14 cellular contexts compared by ENCODE assay signal in the genomic region with DNA sequence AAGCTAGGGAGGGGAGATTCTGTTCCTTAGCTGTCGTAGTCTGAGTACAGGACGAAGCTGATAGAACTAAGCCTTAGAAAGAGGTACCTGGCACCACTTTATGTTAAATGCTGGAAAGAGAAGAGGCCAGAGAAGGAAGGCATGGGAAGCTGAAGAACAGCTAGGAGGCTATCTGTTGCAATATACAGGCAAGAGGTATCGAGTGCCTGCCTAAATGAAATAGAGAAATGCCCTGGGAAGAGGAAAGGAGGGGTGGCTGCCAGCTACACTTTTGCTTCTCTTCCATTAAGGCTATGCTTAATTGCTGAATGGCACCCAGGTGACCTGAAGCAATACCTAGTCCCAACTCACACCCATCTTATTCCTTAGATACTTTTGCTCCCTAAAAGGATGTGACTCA.
DNase-seq lines count a peak whose midpoint lies in the region; ATAC-seq and TF ChIP-seq lines count a peak whose summit lies in the region.
"Had no signal": no experiment of that assay in that cellular context is flagged by ENCODE, and none has a peak within 500 bp of the region (broad histone marks: within the 10 kb centered on the region; RNA-seq: fewer than 3 reads in every experiment).

No MANE protein-coding gene starts in this region.

- no peaks in the 10 kb centered on the region for H3F3A ChIP-seq in GM23248 (ENCODE audit: insufficient read depth)
- H3F3A ChIP-seq in PC-3 (ENCODE audit: low read length, unreplicated experiment) = no peaks in the 10 kb centered on the region
- no peaks in the 10 kb centered on the region; the same call in 1 of the 2 replicates for H3F3A ChIP-seq in PC-9 (ENCODE audit: insufficient read depth, low read depth)

- H3K4me1 ChIP-seq in GM23248 (ENCODE audit: insufficient read depth) (peaks cover 9% of the 10 kb centered on the region; the same call in 1 of the 2 replicates), PC-3 (ENCODE audit: insufficient read depth, low read length) (peaks cover 4% of the 10 kb centered on the region; the same call in 1 of the 2 replicates), PC-9 (replicated peaks; ENCODE audit: insufficient read depth) (0 out of 2 replicates have a peak, but pooled peaks cover 14% of the 10 kb centered on the region)
- H3K4me1 ChIP-seq: BLaER1, HAP-1 had no signal

- DNase-seq in GM23248 = peak; percentile 21
- no peak for DNase-seq in PC-3
- peak; percentile 28 for DNase-seq in epithelial cell of esophagus (ENCODE audit: low read depth)
- no peak for DNase-seq in activated CD4-positive, alpha-beta T cell treated with anti-CD3 and anti-CD28 coated beads for 1 hour
- no peak for DNase-seq in CD1c-positive myeloid dendritic cell (ENCODE audit: extremely low spot score)
- DNase-seq in PC-9 = no peak
- DNase-seq: CD4-positive, alpha-beta T cell; CD8-positive, alpha-beta memory T cell; DND-41; HFFc6 had no signal

- no TSS peak for BruUV-seq in PC-3 (replicated peaks; lab: Mats Ljungman, UMichigan)
- no TSS peak for BruUV-seq in PC-9 (replicated peaks; lab: Mats Ljungman, UMichigan)

- H3K9me3 ChIP-seq in GM23248 (ENCODE audit: low read depth) = no peaks in the 10 kb centered on the region
- H3K9me3 ChIP-seq in PC-3 (ENCODE audit: low read length) = no peaks in the 10 kb centered on the region
- no peaks in the 10 kb centered on the region for H3K9me3 ChIP-seq in PC-9 (ENCODE audit: insufficient read depth, low read depth)
- H3K9me3 ChIP-seq: BLaER1, HAP-1 had no signal

- H3K79me2 ChIP-seq in GM23248 (ENCODE audit: insufficient read depth) (no peaks in the 10 kb centered on the region), PC-3 (ENCODE audit: low read length) (no peaks in the 10 kb centered on the region), PC-9 (ENCODE audit: low read depth) (no peaks in the 10 kb centered on the region)

- no peaks in the 10 kb centered on the region for H3K36me3 ChIP-seq in GM23248 (ENCODE audit: low read depth)
- H3K36me3 ChIP-seq in PC-3 (ENCODE audit: low read depth, low read length) = no peaks in the 10 kb centered on the region
- H3K36me3 ChIP-seq in PC-9 (ENCODE audit: low read depth) = no peaks in the 10 kb centered on the region
- H3K36me3 ChIP-seq: BLaER1, HAP-1 had no signal

- TF ChIP-seq CTCF in PC-3 (conservative IDR thresholded peaks at IDR 0.05; ENCODE audit: low read depth, low read length) (no peak), epithelial cell of esophagus (IDR thresholded peaks at IDR 0.05; ENCODE audit: insufficient read depth, low read depth, low read length, missing control alignments) (no peak), PC-9 (conservative IDR thresholded peaks at IDR 0.05) (no peak)

- in situ Hi-C loops in GM23248 (cut with MboI) = no loop called here

- H3K4me3 ChIP-seq in GM23248 (no peak overlapping the region), PC-3 (ENCODE audit: low read length) (no peak overlapping the region), epithelial cell of esophagus (ENCODE audit: low read length) (no peak overlapping the region), PC-9 (no peak overlapping the region)
- H3K4me3 ChIP-seq: BLaER1, GM23338, HAP-1 had no signal

- no peak overlapping the region for H2AFZ ChIP-seq in GM23248
- H2AFZ ChIP-seq in PC-3 (ENCODE audit: low read length) = no peak overlapping the region
- H2AFZ ChIP-seq in PC-9 = no peak overlapping the region
- H2AFZ ChIP-seq: GM23338 had no signal

- POLR2A ChIA-PET in PC-3 (lab: Charles Lee; ENCODE audit: unreplicated experiment) = no interaction called here
- POLR2A ChIA-PET in PC-9 (lab: Charles Lee; ENCODE audit: unreplicated experiment) = no interaction called here

- no peak overlapping the region for H3K27ac ChIP-seq in GM23248
- H3K27ac ChIP-seq in PC-3 (ENCODE audit: low read length) = no peak overlapping the region
- H3K27ac ChIP-seq in PC-9 = no peak overlapping the region
- H3K27ac ChIP-seq: BLaER1, C4-2B had no signal

- CTCF ChIA-PET in PC-3 (lab: Charles Lee) (no interaction called here), PC-9 (lab: Charles Lee) (no interaction called here)

- WGBS in GM23248 (ENCODE audit: low coverage in 1 of 2, low lambda C conversion rate in 2 of 2, missing lambda C conversion rate in 2 of 2), 2 experiments = 95 to 96% methylated on average over 3 of the region's 3 CpGs

- H3K27me3 ChIP-seq in GM23248 (replicated peaks; ENCODE audit: insufficient read depth) = no peaks in the 10 kb centered on the region
- H3K27me3 ChIP-seq in PC-3 (ENCODE audit: low read length) = no peaks in the 10 kb centered on the region
- no peaks in the 10 kb centered on the region for H3K27me3 ChIP-seq in PC-9 (ENCODE audit: insufficient read depth, low read depth)

- H3K9me2 ChIP-seq in GM23248 (ENCODE audit: insufficient read depth) (no peaks in the 10 kb centered on the region), PC-3 (replicated peaks; ENCODE audit: low read length) (no peaks in the 10 kb centered on the region), PC-9 (ENCODE audit: insufficient read depth) (no peaks in the 10 kb centered on the region)

- H3K4me2 ChIP-seq in GM23248 (ENCODE audit: unreplicated experiment) (no peak overlapping the region), PC-3 (ENCODE audit: low read length) (no peak overlapping the region), PC-9 (no peak overlapping the region; the same call in 1 of the 2 replicates)
- H3K4me2 ChIP-seq: BLaER1, GM23338 had no signal

- H4K20me1 ChIP-seq in GM23248 (ENCODE audit: insufficient read depth) (no peaks in the 10 kb centered on the region), PC-3 (ENCODE audit: low read length) (no peaks in the 10 kb centered on the region), PC-9 (ENCODE audit: insufficient read depth) (no peaks in the 10 kb centered on the region)
- H4K20me1 ChIP-seq: BLaER1 had no signal

- intact Hi-C loops in PC-3 (cut with micrococcal nuclease) = no loop called here
- intact Hi-C loops in PC-9 (cut with micrococcal nuclease; ENCODE audit: unreplicated experiment) = no loop called here

- ATAC-seq in PC-3 = 0 out of 2 replicates have a peak, but pooled peaks have one; percentile 29
- ATAC-seq: GM23338 had no signal

- no peak overlapping the region for H3K9ac ChIP-seq in GM23248
- H3K9ac ChIP-seq in PC-3 (ENCODE audit: low read length) = no peak overlapping the region
- H3K9ac ChIP-seq: BLaER1 had no signal

Comparison
In these comparisons a context has a peak if more than half of its experiments do, and no peak if none do; other contexts are left out.
1. DNase-seq: peak in GM23248 (single experiment) and epithelial cell of esophagus (single experiment); none in PC-3 (single experiment), activated CD4-positive, alpha-beta T cell treated with anti-CD3 and anti-CD28 coated beads for 1 hour (single experiment), CD1c-positive myeloid dendritic cell (single experiment) and PC-9 (0 of 2).